8 cellular contexts compared by ENCODE assay signal in genomic region chr4:123396294-123397275, GRCh38. TPM values are rescaled to one million over a fixed set of nuclear protein-coding genes. Genes with fewer than 3 reads are reported as not detected.
DNase-seq lines count a peak whose midpoint lies in the region; ATAC-seq and TF ChIP-seq lines count a peak whose summit lies in the region.

A gene with protein sequence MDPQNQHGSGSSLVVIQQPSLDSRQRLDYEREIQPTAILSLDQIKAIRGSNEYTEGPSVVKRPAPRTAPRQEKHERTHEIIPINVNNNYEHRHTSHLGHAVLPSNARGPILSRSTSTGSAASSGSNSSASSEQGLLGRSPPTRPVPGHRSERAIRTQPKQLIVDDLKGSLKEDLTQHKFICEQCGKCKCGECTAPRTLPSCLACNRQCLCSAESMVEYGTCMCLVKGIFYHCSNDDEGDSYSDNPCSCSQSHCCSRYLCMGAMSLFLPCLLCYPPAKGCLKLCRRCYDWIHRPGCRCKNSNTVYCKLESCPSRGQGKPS (plus strand): TSS chr4:123396795. CDS start chr4:123401592, 4,797 bp downstream.

- H2AFZ ChIP-seq in SU-DHL-6 (ENCODE audit: low read depth, low read length, severe bottlenecking) (peak within 1 kb of the TSS; percentile 86), osteoblast (ENCODE audit: low read length) (peak within 1 kb of the TSS; percentile 94)

- no peaks in the 10 kb centered on the region for H3K9me2 ChIP-seq in SU-DHL-6 (replicated peaks; ENCODE audit: insufficient read depth, low read length)

- H3K27me3 ChIP-seq in SU-DHL-6 (ENCODE audit: low read length) = no peaks in the 10 kb centered on the region
- peaks cover 10% of the 10 kb centered on the region for H3K27me3 ChIP-seq in osteoblast (ENCODE audit: insufficient read depth, low read length)
- H3K27me3 ChIP-seq in thyroid gland = no peaks in the 10 kb centered on the region

- TF ChIP-seq POLR2A in thyroid gland (IDR thresholded peaks at IDR 0.05) = peak; percentile 39 to 97

- H3K4me2 ChIP-seq in SU-DHL-6 (ENCODE audit: low read depth, low read length, poor library complexity, severe bottlenecking) = peak within 1 kb of the TSS; percentile 72
- peak within 1 kb of the TSS; percentile 99 for H3K4me2 ChIP-seq in osteoblast (ENCODE audit: insufficient read depth, low read length)

- H3K27ac ChIP-seq in SU-DHL-6 (ENCODE audit: low read depth, low read length) (no peak within 1 kb of the TSS), osteoblast (ENCODE audit: low read depth, low read length) (peak within 1 kb of the TSS; percentile 36), thyroid gland (peak within 1 kb of the TSS; percentile 96 to 99 (median 97))

- no peaks in the 10 kb centered on the region for H3K36me3 ChIP-seq in SU-DHL-6 (ENCODE audit: low read length)
- H3K36me3 ChIP-seq in osteoblast (ENCODE audit: insufficient read depth, low read length) = no peaks in the 10 kb centered on the region
- H3K36me3 ChIP-seq in thyroid gland = peaks cover 0 to 25% of the 10 kb centered on the region in 2 donors

- peak within 1 kb of the TSS; percentile 44 for H3K9ac ChIP-seq in SU-DHL-6 (ENCODE audit: low read length)

- no peak for TF ChIP-seq CTCF in SU-DHL-6 (IDR thresholded peaks at IDR 0.05; ENCODE audit: insufficient read depth, low read length, poor library complexity, severe bottlenecking)
- TF ChIP-seq CTCF in osteoblast (IDR thresholded peaks at IDR 0.05; ENCODE audit: extremely low read depth, low read depth, low read length) = no peak
- no peak for TF ChIP-seq CTCF in thyroid gland (IDR thresholded peaks at IDR 0.05)

- intact Hi-C loops in Right ventricle myocardium inferior (cut with DNase I) = loop anchor here (2.0 to 10.0 kb wide), 8 partner anchors 44 to 716 kb away; no protein-coding TSS in a partner anchor
- intact Hi-C loops in thyroid gland (cut with DNase I) = no loop called here

- WGBS in thyroid gland, 2 donors = 2 to 3% methylated on average over 28 of the region's 28 CpGs

- peak within 1 kb of the TSS; percentile 94 for H3K4me3 ChIP-seq in GM08714 (ENCODE audit: low read length)
- peak within 1 kb of the TSS; percentile 61 for H3K4me3 ChIP-seq in SU-DHL-6 (ENCODE audit: insufficient read depth, low read length, poor library complexity, severe bottlenecking)
- peak within 1 kb of the TSS; percentile 76 for H3K4me3 ChIP-seq in osteoblast (ENCODE audit: insufficient read depth, low read length)
- peak within 1 kb of the TSS; percentile 26 to 82 (median 64) for H3K4me3 ChIP-seq in thyroid gland (replicated peaks in 1 of 3)

- DNase-seq in NCI-H128 (lab: John Stamatoyannopoulos, UW; ENCODE audit: unreplicated experiment) = peak; percentile 70
- DNase-seq in activated naive CD8-positive, alpha-beta T cell treated with anti-CD3 and anti-CD28 coated beads, Interleukin-2, amount 50 U/mL, for 16 hours (ENCODE audit: low read depth, low spot score) = peak; percentile 67
- peak; percentile 89 for DNase-seq in Right ventricle myocardium inferior (ENCODE audit: missing footprints)
- peak; percentile 81 for DNase-seq in osteoblast (ENCODE audit: insufficient read length, low spot score, missing footprints)
- DNase-seq in thyroid gland = peak; percentile 92 to 95

- no peaks in the 10 kb centered on the region for H3K9me3 ChIP-seq in SU-DHL-6 (ENCODE audit: insufficient read depth, low read length)
- H3K9me3 ChIP-seq in osteoblast (ENCODE audit: low read depth, low read length) = no peaks in the 10 kb centered on the region
- H3K9me3 ChIP-seq in thyroid gland = no peaks in the 10 kb centered on the region

- no peaks in the 10 kb centered on the region for H4K20me1 ChIP-seq in SU-DHL-6 (ENCODE audit: low read depth, low read length)
- H4K20me1 ChIP-seq in osteoblast (ENCODE audit: insufficient read depth, low read length) = no peaks in the 10 kb centered on the region

- H3K4me1 ChIP-seq in osteoblast (ENCODE audit: insufficient read depth, low read length) = peaks cover 16% of the 10 kb centered on the region
- H3K4me1 ChIP-seq in thyroid gland = no peaks in the 10 kb centered on the region

- no peaks in the 10 kb centered on the region for H3F3A ChIP-seq in SU-DHL-6 (ENCODE audit: insufficient read depth)

- no peaks in the 10 kb centered on the region for H3K79me2 ChIP-seq in SU-DHL-6 (ENCODE audit: insufficient read depth, low read length)
- H3K79me2 ChIP-seq in osteoblast (ENCODE audit: insufficient read depth, low read length) = no peaks in the 10 kb centered on the region

- ATAC-seq in HG02642 (IDR thresholded peaks at IDR 0.05; ENCODE audit: poor library complexity, unreplicated experiment) = peak; percentile 48
- peak; percentile 89 for ATAC-seq in Right ventricle myocardium inferior

RNA-seq across cellular contexts. Expression of the gene that starts here (rescaled TPM):
- 37.0 TPM for total RNA-seq in Right ventricle myocardium inferior
- 5.0 and 5.1 TPM in 2 replicates for total RNA-seq in osteoblast
- 100 to 1,000 TPM in 2 of 4 donors, 10 to 100 TPM in 2; 52.2 to 142 (median 100) TPM for total RNA-seq in thyroid gland
